In the genomic region with DNA sequence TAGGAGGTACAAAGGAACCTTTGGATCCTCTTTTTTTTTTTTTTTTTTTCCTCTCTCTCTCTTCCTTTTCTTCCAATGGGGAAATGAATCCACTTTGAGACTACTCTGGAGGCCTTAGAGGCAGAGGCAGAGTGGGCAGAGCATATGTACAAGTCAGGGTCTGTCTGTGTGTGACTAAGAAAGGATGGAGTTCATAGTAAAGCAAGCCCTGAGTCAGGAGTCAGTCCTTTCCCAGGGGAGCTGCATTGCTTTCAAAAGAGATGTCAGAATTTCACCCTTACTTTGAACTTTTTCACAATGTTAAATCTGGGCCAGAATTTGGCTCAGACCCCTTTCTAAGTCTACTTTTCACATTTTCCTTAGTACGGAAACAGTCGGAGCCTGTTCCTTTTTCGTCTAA, we compare ENCODE assay signal across 1 cellular context.
TF ChIP-seq lines count a peak whose summit lies in the region.

No MANE protein-coding gene starts in this region.

TF ChIP-seq in GM23338, 12 proteins besides CTCF, POLR2A, EP300 and RAD21:
- TF ChIP-seq, protein P1, sequence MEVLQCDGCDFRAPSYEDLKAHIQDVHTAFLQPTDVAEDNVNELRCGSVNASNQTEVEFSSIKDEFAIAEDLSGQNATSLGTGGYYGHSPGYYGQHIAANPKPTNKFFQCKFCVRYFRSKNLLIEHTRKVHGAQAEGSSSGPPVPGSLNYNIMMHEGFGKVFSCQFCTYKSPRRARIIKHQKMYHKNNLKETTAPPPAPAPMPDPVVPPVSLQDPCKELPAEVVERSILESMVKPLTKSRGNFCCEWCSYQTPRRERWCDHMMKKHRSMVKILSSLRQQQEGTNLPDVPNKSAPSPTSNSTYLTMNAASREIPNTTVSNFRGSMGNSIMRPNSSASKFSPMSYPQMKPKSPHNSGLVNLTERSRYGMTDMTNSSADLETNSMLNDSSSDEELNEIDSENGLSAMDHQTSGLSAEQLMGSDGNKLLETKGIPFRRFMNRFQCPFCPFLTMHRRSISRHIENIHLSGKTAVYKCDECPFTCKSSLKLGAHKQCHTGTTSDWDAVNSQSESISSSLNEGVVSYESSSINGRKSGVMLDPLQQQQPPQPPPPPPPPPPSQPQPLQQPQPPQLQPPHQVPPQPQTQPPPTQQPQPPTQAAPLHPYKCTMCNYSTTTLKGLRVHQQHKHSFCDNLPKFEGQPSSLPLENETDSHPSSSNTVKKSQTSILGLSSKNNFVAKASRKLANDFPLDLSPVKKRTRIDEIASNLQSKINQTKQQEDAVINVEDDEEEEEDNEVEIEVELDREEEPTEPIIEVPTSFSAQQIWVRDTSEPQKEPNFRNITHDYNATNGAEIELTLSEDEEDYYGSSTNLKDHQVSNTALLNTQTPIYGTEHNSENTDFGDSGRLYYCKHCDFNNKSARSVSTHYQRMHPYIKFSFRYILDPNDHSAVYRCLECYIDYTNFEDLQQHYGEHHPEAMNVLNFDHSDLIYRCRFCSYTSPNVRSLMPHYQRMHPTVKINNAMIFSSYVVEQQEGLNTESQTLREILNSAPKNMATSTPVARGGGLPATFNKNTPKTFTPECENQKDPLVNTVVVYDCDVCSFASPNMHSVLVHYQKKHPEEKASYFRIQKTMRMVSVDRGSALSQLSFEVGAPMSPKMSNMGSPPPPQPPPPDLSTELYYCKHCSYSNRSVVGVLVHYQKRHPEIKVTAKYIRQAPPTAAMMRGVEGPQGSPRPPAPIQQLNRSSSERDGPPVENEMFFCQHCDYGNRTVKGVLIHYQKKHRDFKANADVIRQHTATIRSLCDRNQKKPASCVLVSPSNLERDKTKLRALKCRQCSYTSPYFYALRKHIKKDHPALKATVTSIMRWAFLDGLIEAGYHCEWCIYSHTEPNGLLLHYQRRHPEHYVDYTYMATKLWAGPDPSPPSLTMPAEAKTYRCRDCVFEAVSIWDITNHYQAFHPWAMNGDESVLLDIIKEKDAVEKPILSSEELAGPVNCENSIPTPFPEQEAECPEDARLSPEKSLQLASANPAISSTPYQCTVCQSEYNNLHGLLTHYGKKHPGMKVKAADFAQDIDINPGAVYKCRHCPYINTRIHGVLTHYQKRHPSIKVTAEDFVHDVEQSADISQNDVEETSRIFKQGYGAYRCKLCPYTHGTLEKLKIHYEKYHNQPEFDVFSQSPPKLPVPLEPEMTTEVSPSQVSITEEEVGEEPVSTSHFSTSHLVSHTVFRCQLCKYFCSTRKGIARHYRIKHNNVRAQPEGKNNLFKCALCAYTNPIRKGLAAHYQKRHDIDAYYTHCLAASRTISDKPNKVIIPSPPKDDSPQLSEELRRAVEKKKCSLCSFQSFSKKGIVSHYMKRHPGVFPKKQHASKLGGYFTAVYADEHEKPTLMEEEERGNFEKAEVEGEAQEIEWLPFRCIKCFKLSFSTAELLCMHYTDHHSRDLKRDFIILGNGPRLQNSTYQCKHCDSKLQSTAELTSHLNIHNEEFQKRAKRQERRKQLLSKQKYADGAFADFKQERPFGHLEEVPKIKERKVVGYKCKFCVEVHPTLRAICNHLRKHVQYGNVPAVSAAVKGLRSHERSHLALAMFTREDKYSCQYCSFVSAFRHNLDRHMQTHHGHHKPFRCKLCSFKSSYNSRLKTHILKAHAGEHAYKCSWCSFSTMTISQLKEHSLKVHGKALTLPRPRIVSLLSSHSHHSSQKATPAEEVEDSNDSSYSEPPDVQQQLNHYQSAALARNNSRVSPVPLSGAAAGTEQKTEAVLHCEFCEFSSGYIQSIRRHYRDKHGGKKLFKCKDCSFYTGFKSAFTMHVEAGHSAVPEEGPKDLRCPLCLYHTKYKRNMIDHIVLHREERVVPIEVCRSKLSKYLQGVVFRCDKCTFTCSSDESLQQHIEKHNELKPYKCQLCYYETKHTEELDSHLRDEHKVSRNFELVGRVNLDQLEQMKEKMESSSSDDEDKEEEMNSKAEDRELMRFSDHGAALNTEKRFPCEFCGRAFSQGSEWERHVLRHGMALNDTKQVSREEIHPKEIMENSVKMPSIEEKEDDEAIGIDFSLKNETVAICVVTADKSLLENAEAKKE (CRISPR knock-in tag; IDR thresholded peaks at IDR 0.05) = no peak
- TF ChIP-seq EZH2phosphoT487 (IDR thresholded peaks at IDR 0.05; ENCODE audit: unreplicated experiment) (no peak), POLR2AphosphoS5 (IDR thresholded peaks at IDR 0.05; ENCODE audit: low read depth) (no peak), CREB1 (CRISPR knock-in tag; IDR thresholded peaks at IDR 0.05; ENCODE audit: low read depth) (no peak), ZNF331 (CRISPR knock-in tag; IDR thresholded peaks at IDR 0.05; ENCODE audit: low read depth) (no peak), JUNB (IDR thresholded peaks at IDR 0.05; ENCODE audit: unreplicated experiment) (no peak), STAT1 (IDR thresholded peaks at IDR 0.05; ENCODE audit: unreplicated experiment) (no peak), EZH2 (IDR thresholded peaks at IDR 0.05; ENCODE audit: low read depth, unreplicated experiment) (no peak), NANOG (IDR thresholded peaks at IDR 0.05; ENCODE audit: borderline replicate concordance) (no peak), ZNF114 (CRISPR knock-in tag; IDR thresholded peaks at IDR 0.05) (no peak)
- TF ChIP-seq, protein P2, sequence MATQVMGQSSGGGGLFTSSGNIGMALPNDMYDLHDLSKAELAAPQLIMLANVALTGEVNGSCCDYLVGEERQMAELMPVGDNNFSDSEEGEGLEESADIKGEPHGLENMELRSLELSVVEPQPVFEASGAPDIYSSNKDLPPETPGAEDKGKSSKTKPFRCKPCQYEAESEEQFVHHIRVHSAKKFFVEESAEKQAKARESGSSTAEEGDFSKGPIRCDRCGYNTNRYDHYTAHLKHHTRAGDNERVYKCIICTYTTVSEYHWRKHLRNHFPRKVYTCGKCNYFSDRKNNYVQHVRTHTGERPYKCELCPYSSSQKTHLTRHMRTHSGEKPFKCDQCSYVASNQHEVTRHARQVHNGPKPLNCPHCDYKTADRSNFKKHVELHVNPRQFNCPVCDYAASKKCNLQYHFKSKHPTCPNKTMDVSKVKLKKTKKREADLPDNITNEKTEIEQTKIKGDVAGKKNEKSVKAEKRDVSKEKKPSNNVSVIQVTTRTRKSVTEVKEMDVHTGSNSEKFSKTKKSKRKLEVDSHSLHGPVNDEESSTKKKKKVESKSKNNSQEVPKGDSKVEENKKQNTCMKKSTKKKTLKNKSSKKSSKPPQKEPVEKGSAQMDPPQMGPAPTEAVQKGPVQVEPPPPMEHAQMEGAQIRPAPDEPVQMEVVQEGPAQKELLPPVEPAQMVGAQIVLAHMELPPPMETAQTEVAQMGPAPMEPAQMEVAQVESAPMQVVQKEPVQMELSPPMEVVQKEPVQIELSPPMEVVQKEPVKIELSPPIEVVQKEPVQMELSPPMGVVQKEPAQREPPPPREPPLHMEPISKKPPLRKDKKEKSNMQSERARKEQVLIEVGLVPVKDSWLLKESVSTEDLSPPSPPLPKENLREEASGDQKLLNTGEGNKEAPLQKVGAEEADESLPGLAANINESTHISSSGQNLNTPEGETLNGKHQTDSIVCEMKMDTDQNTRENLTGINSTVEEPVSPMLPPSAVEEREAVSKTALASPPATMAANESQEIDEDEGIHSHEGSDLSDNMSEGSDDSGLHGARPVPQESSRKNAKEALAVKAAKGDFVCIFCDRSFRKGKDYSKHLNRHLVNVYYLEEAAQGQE (IDR thresholded peaks at IDR 0.05; ENCODE audit: unreplicated experiment) = no peak
- TF ChIP-seq, protein P3, sequence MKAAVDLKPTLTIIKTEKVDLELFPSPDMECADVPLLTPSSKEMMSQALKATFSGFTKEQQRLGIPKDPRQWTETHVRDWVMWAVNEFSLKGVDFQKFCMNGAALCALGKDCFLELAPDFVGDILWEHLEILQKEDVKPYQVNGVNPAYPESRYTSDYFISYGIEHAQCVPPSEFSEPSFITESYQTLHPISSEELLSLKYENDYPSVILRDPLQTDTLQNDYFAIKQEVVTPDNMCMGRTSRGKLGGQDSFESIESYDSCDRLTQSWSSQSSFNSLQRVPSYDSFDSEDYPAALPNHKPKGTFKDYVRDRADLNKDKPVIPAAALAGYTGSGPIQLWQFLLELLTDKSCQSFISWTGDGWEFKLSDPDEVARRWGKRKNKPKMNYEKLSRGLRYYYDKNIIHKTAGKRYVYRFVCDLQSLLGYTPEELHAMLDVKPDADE (IDR thresholded peaks at IDR 0.05) = no peak
